In genomic region chr9:120917285-120917684, GRCh38 we compare ENCODE assay signal across 12 cellular contexts. TPM values are rescaled to one million over a fixed set of nuclear protein-coding genes. Genes with fewer than 3 reads are reported as not detected.
DNase-seq lines count a peak whose midpoint lies in the region; ATAC-seq and TF ChIP-seq lines count a peak whose summit lies in the region.
"Had no signal": no experiment of that assay in that cellular context is flagged by ENCODE, and none has a peak within 500 bp of the region (broad histone marks: within the 10 kb centered on the region; RNA-seq: fewer than 3 reads in every experiment).

No MANE protein-coding gene starts in this region.

- intact Hi-C loops in activated B cell treated with CpG ODN at 0.5 μM for 24 hours (cut with micrococcal nuclease) (no loop called here), dorsolateral prefrontal cortex (cut with DNase I) (no loop called here)

- DNase-seq in T-helper 1 cell (no peak), activated B cell treated with CpG ODN at 0.5 μM for 24 hours (no peak), dorsolateral prefrontal cortex (no peak), NCI-H774 (lab: John Stamatoyannopoulos, UW) (no peak), HCEC 1CT (no peak)
- DNase-seq: 8988T; activated CD4-positive, alpha-beta T cell treated with anti-CD3 and anti-CD28 coated beads for 48 hours; GOT3; NCI-H510A treated with DMSO at 0.1 percent for 48 hours had no signal

- H3K36me3 Mint-ChIP-seq in T-helper 1 cell treated with Interleukin-12 subunit alpha and Interleukin-12 subunit beta and Interleukin-4 antibody, amounts not matched to agents 30 μg/mL and 1 μg/mL, for 36 hours (ENCODE audit: low read depth), result peaks cover 81% of the 10 kb centered on the region
- H3K36me3 Mint-ChIP-seq in activated B cell treated with CpG ODN at 0.5 μM for 24 hours (ENCODE audit: low read depth), result peaks cover 91% of the 10 kb centered on the region
- H3K36me3 Mint-ChIP-seq in stimulated activated memory B cell treated with anti-CD40 and anti-IgM and Interleukin-4, amounts not matched to agents 10 μg/mL and 1 μg/mL and 100 μg/mL, for 72 hours, result peaks cover 96% of the 10 kb centered on the region

- TF ChIP-seq CTCF in activated B cell treated with CpG ODN at 0.5 μM for 24 hours (IDR thresholded peaks at IDR 0.05) (no peak), dorsolateral prefrontal cortex (IDR thresholded peaks at IDR 0.05 in 54 of 56, conservative IDR thresholded peaks at IDR 0.05 in 2 of 56; ENCODE audit: low read depth in 1 of 56, partially characterized antibody in 56 of 56) (no peak)

- no peaks in the 10 kb centered on the region for H3K27me3 Mint-ChIP-seq in T-helper 1 cell treated with Interleukin-12 subunit alpha and Interleukin-12 subunit beta and Interleukin-4 antibody, amounts not matched to agents 30 μg/mL and 1 μg/mL, for 36 hours (ENCODE audit: low read depth)
- no peaks in the 10 kb centered on the region for H3K27me3 Mint-ChIP-seq in activated B cell treated with CpG ODN at 0.5 μM for 24 hours
- no peaks in the 10 kb centered on the region for H3K27me3 Mint-ChIP-seq in stimulated activated memory B cell treated with anti-CD40 and anti-IgM and Interleukin-4, amounts not matched to agents 10 μg/mL and 1 μg/mL and 100 μg/mL, for 72 hours

- H3K4me3 ChIP-seq in dorsolateral prefrontal cortex, result no peak overlapping the region

- peak overlapping the region; percentile 51 for H3K4me3 Mint-ChIP-seq in T-helper 1 cell treated with Interleukin-12 subunit alpha and Interleukin-12 subunit beta and Interleukin-4 antibody, amounts not matched to agents 30 μg/mL and 1 μg/mL, for 36 hours
- H3K4me3 Mint-ChIP-seq in activated B cell treated with CpG ODN at 0.5 μM for 24 hours, result no peak overlapping the region
- H3K4me3 Mint-ChIP-seq in stimulated activated memory B cell treated with anti-CD40 and anti-IgM and Interleukin-4, amounts not matched to agents 10 μg/mL and 1 μg/mL and 100 μg/mL, for 72 hours, result no peak overlapping the region

- no peaks in the 10 kb centered on the region for H3K27me3 ChIP-seq in dorsolateral prefrontal cortex

- ATAC-seq in activated B cell treated with CpG ODN at 0.5 μM for 24 hours (ENCODE audit: low read depth) (no peak), HG03159 (IDR thresholded peaks at IDR 0.05; ENCODE audit: unreplicated experiment) (no peak)
- no peak for ATAC-seq in stimulated activated memory B cell treated with anti-CD40 and anti-IgM and Interleukin-4, amounts not matched to agents 10 μg/mL and 1 μg/mL and 100 μg/mL, for 72 hours

- CTCF ChIA-PET in activated B cell treated with CpG ODN at 0.5 μM for 24 hours (lab: Charles Lee), result no interaction called here

- peak overlapping the region; percentile 79 for H3K27ac Mint-ChIP-seq in T-helper 1 cell treated with Interleukin-12 subunit alpha and Interleukin-12 subunit beta and Interleukin-4 antibody, amounts not matched to agents 30 μg/mL and 1 μg/mL, for 36 hours
- H3K27ac Mint-ChIP-seq in activated B cell treated with CpG ODN at 0.5 μM for 24 hours, result peak overlapping the region; percentile 24
- H3K27ac Mint-ChIP-seq in stimulated activated memory B cell treated with anti-CD40 and anti-IgM and Interleukin-4, amounts not matched to agents 10 μg/mL and 1 μg/mL and 100 μg/mL, for 72 hours, result peak overlapping the region; percentile 32

- H3K4me1 Mint-ChIP-seq in T-helper 1 cell treated with Interleukin-12 subunit alpha and Interleukin-12 subunit beta and Interleukin-4 antibody, amounts not matched to agents 30 μg/mL and 1 μg/mL, for 36 hours (ENCODE audit: low read depth), result peaks cover 73% of the 10 kb centered on the region
- peaks cover 64% of the 10 kb centered on the region for H3K4me1 Mint-ChIP-seq in activated B cell treated with CpG ODN at 0.5 μM for 24 hours
- H3K4me1 Mint-ChIP-seq in stimulated activated memory B cell treated with anti-CD40 and anti-IgM and Interleukin-4, amounts not matched to agents 10 μg/mL and 1 μg/mL and 100 μg/mL, for 72 hours, result peaks cover 87% of the 10 kb centered on the region

- peak overlapping the region; percentile 30 to 99 (median 94) for H3K27ac ChIP-seq in dorsolateral prefrontal cortex

- H3K9me3 Mint-ChIP-seq in T-helper 1 cell treated with Interleukin-12 subunit alpha and Interleukin-12 subunit beta and Interleukin-4 antibody, amounts not matched to agents 30 μg/mL and 1 μg/mL, for 36 hours, result peaks cover 9% of the 10 kb centered on the region
- H3K9me3 Mint-ChIP-seq in activated B cell treated with CpG ODN at 0.5 μM for 24 hours, result no peaks in the 10 kb centered on the region
- peaks cover 2% of the 10 kb centered on the region for H3K9me3 Mint-ChIP-seq in stimulated activated memory B cell treated with anti-CD40 and anti-IgM and Interleukin-4, amounts not matched to agents 10 μg/mL and 1 μg/mL and 100 μg/mL, for 72 hours

- POLR2A ChIA-PET in activated B cell treated with CpG ODN at 0.5 μM for 24 hours (lab: Charles Lee), result interaction anchor here (0.8 to 1.6 kb wide), 6 partner anchors 9 to 17 kb away, joined by 3 to 9 read pairs (median 3); no protein-coding TSS in a partner anchor

RNA-seq across cellular contexts. Expression of gene TRAF1, which starts 9.3 kb away (rescaled TPM):
- total RNA-seq in activated B cell treated with CpG ODN at 0.5 μM for 24 hours (115 and 130 TPM in 2 replicates), dorsolateral prefrontal cortex (10 to 100 TPM in 57 of 120 experiments, 1 to 10 TPM in 63; 3.8 to 25.3 (median 9.8) TPM)

RNA-seq across cellular contexts. Expression of gene PHF19, which starts 40.3 kb away (rescaled TPM):
- 50.2 and 55.3 TPM in 2 replicates for total RNA-seq in activated B cell treated with CpG ODN at 0.5 μM for 24 hours
- 100 to 1,000 TPM in 2 of 120 experiments, 10 to 100 TPM in 118; 18.7 to 119 (median 39.5) TPM for total RNA-seq in dorsolateral prefrontal cortex

Comparison
In these comparisons a context has a peak if more than half of its experiments do, and no peak if none do; other contexts are left out.
1. H3K27ac Mint-ChIP-seq: peak in every context shown above with its lines; median percentile 79 in T-helper 1 cell treated with Interleukin-12 subunit alpha and Interleukin-12 subunit beta and Interleukin-4 antibody, amounts not matched to agents 30 μg/mL and 1 μg/mL, for 36 hours; 32 in stimulated activated memory B cell treated with anti-CD40 and anti-IgM and Interleukin-4, amounts not matched to agents 10 μg/mL and 1 μg/mL and 100 μg/mL, for 72 hours; 24 in activated B cell treated with CpG ODN at 0.5 μM for 24 hours.